In genomic region chrX:9466115-9466495, GRCh38 we compare ENCODE assay signal across 8 cellular contexts. TPM values are rescaled to one million over a fixed set of nuclear protein-coding genes. Genes with fewer than 3 reads are reported as not detected.
A peak's percentile ranks its signal among the peaks of the same experiment; 100 is the strongest.
DNase-seq lines count a peak whose midpoint lies in the region; ATAC-seq and TF ChIP-seq lines count a peak whose summit lies in the region.

No MANE protein-coding gene starts in this region.

- intact Hi-C loops in testis (cut with DNase I; ENCODE audit: low total_unique reads), result no loop called here

- no peaks in the 10 kb centered on the region for H3K4me1 ChIP-seq in mesendoderm (ENCODE audit: control insufficient read depth, low read depth, low read length)
- no peaks in the 10 kb centered on the region for H3K4me1 ChIP-seq in testis

- H3K56ac ChIP-seq in mesendoderm (ENCODE audit: low read length), result peak overlapping the region; percentile 73

- H3K23ac ChIP-seq in mesendoderm (ENCODE audit: low read length), result no peak overlapping the region

- TF ChIP-seq CTCF in testis (IDR thresholded peaks at IDR 0.05), result no peak

- peak overlapping the region; percentile 93 for H3K18ac ChIP-seq in mesendoderm (ENCODE audit: low read length)

- TF ChIP-seq POLR2A in testis (IDR thresholded peaks at IDR 0.05), result no peak

- H3K4me3 ChIP-seq in mesendoderm (ENCODE audit: low read length) (peak overlapping the region; percentile 46), testis (peak overlapping the region; percentile 56 to 74)

- peak; percentile 4 for ATAC-seq in GM21447 (IDR thresholded peaks at IDR 0.05; ENCODE audit: unreplicated experiment)
- ATAC-seq in HG03469 (IDR thresholded peaks at IDR 0.05; ENCODE audit: unreplicated experiment), result no peak
- no peak for ATAC-seq in HG03342 (IDR thresholded peaks at IDR 0.05; ENCODE audit: unreplicated experiment)

- DNase-seq in AG20443 (ENCODE audit: low spot score), result peak; percentile 42
- peak; percentile 37 for DNase-seq in SK-N-DZ (ENCODE audit: low spot score)
- peak; percentile 2 for DNase-seq in effector CD8-positive, alpha-beta T cell (lab: John Stamatoyannopoulos, UW)
- DNase-seq in mesendoderm, result peak; percentile 56
- DNase-seq in testis, result peak; percentile 52

- peaks cover 2% of the 10 kb centered on the region for H3K79me1 ChIP-seq in mesendoderm (ENCODE audit: low read length)

- no peak overlapping the region for H4K5ac ChIP-seq in mesendoderm (ENCODE audit: low read length)

- H3K4me2 ChIP-seq in mesendoderm (ENCODE audit: low read length), result peak overlapping the region; percentile 48

- no peaks in the 10 kb centered on the region for H3K36me3 ChIP-seq in mesendoderm (ENCODE audit: control insufficient read depth, insufficient read depth, low read length)
- H3K36me3 ChIP-seq in testis (ENCODE audit: low read depth, missing control alignments), result no peaks in the 10 kb centered on the region

- H3K27me3 ChIP-seq in mesendoderm (ENCODE audit: insufficient read depth, low read length, poor library complexity) (no peaks in the 10 kb centered on the region), testis (no peaks in the 10 kb centered on the region)

- no peak overlapping the region for H2BK5ac ChIP-seq in mesendoderm (ENCODE audit: low read length)

- H3K79me2 ChIP-seq in mesendoderm (ENCODE audit: control insufficient read depth, insufficient read depth, low read length), result peaks cover 24% of the 10 kb centered on the region

- H3K4ac ChIP-seq in mesendoderm (ENCODE audit: low read depth, low read length), result no peak overlapping the region

- peak overlapping the region; percentile 69 for H3K9ac ChIP-seq in mesendoderm (ENCODE audit: low read length)

- no peak overlapping the region for H4K8ac ChIP-seq in mesendoderm (ENCODE audit: low read depth, low read length)

- WGBS in mesendoderm (ENCODE audit: extremely low coverage, insufficient coverage, low lambda C conversion rate), result no CpG with 5 or more reads among the region's 31 CpGs
- 1% methylated on average over 15 of the region's 31 CpGs; no CpG with 5 or more reads in 1 of the 2 donors for WGBS in testis, 2 donors

- H3K27ac ChIP-seq in mesendoderm (ENCODE audit: low read depth, low read length), result no peak overlapping the region
- peak overlapping the region; percentile 70 to 81 for H3K27ac ChIP-seq in testis

- no peak overlapping the region for H2BK120ac ChIP-seq in mesendoderm (ENCODE audit: low read depth, low read length)

- no peak overlapping the region for H2BK15ac ChIP-seq in mesendoderm (replicated peaks; ENCODE audit: low read depth)

- no peak overlapping the region for H2AK5ac ChIP-seq in mesendoderm (ENCODE audit: low read length)

- no peaks in the 10 kb centered on the region for H3K9me3 ChIP-seq in testis

RNA-seq across cellular contexts. Expression of gene TBL1X, which starts 1.2 kb away (rescaled TPM):
- 17.3 and 27.6 TPM in 2 replicates for polyA plus RNA-seq in SK-N-DZ (2014; cell fraction: cytosol; rRNA removed)
- 11.2 and 21.6 TPM in 2 replicates for polyA plus RNA-seq in SK-N-DZ (2014; cell fraction: nucleus; rRNA removed)
- polyA plus RNA-seq in mesendoderm (2013, experiment 1 of 2), result 19.6 TPM
- polyA plus RNA-seq in mesendoderm (2013, experiment 2 of 2), result 20.0 TPM
- 10 to 100 TPM; 48.1 to 69.2 TPM for total RNA-seq in testis
- polyA plus RNA-seq in testis (ENCODE audit: insufficient read depth, low read depth, low replicate concordance), result 24.0 TPM

Comparison
In these comparisons a context has a peak if more than half of its experiments do, and no peak if none do; other contexts are left out.
1. DNase-seq: peak in every context shown above with its lines; median percentile 56 in mesendoderm; 52 in testis; 42 in AG20443; 37 in SK-N-DZ; 2 in effector CD8-positive, alpha-beta T cell.